In the genomic region with DNA sequence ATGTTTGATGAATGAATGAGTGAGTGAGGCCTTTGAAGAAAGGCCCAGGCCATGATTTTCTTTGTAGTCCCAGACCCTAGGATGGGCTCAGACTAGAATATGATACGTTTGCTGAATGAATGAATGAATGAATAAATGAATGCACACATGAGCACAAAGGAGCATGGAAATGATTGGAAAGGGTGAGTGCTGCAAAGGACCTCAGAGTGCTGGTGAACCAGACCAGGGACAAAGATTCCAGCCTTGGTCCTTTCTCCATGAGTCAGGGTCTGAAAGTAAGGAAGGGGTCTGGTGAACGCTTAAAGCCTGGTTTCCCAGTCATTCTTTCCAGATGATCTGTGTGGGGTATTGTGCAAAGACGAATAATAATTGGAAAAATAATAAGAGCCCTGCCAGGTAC, we compare ENCODE assay signal across 18 cellular contexts. TPM values are rescaled to one million over a fixed set of nuclear protein-coding genes. Genes with fewer than 3 reads are reported as not detected.
DNase-seq lines count a peak whose midpoint lies in the region; ATAC-seq, FAIRE-seq and TF ChIP-seq lines count a peak whose summit lies in the region.
"Had no signal": no experiment of that assay in that cellular context is flagged by ENCODE, and none has a peak within 500 bp of the region (broad histone marks: within the 10 kb centered on the region; RNA-seq: fewer than 3 reads in every experiment).

No MANE protein-coding gene starts in this region.

- H3K27me3 ChIP-seq in BLaER1 treated with 17β-estradiol and CSF1 and Interleukin-3, amounts not matched to agents 10 nM and 100 nM = no peaks in the 10 kb centered on the region
- no peaks in the 10 kb centered on the region for H3K27me3 ChIP-seq in GM12878 (replicated peaks in 1 of 2; ENCODE audit: control insufficient read depth in 2 of 2, insufficient read depth in 2 of 2, low read length in 1 of 2)

- no peak for TF ChIP-seq CTCF in GM12878 (IDR thresholded peaks at IDR 0.05 in 2 of 3, conservative IDR thresholded peaks at IDR 0.05 in 1 of 3; ENCODE audit: control insufficient read depth in 2 of 3, extremely low read depth in 1 of 3, insufficient read depth in 1 of 3, low read depth in 3 of 3, low read length in 3 of 3)

- no peak for TF ChIP-seq EP300 in GM12878 (IDR thresholded peaks at IDR 0.05; ENCODE audit: borderline replicate concordance in 1 of 2, control insufficient read depth in 1 of 2, low read depth in 2 of 2, low read length in 2 of 2)

- 31% methylated on average over 3 of the region's 3 CpGs for WGBS in GM12878 (ENCODE audit: insufficient coverage, insufficient replicate concordance, low lambda C conversion rate, missing lambda C conversion rate)

- TF ChIP-seq POLR2A in GM12878 (IDR thresholded peaks at IDR 0.05; ENCODE audit: low read depth, low read length) = no peak

- H3K4me2 ChIP-seq in BLaER1 treated with 17β-estradiol and CSF1 and Interleukin-3, amounts not matched to agents 10 nM and 100 nM = no peak overlapping the region
- H3K4me2 ChIP-seq in GM12878 (ENCODE audit: control insufficient read depth, insufficient read depth) = no peak overlapping the region
- H3K4me2 ChIP-seq: KMS-11 had no signal

- POLR2A ChIA-PET in GM12878 (lab: Charles Lee) = interaction anchor here (0.6 kb wide), 1 partner anchor 36 kb away, joined by 3 read pairs; no protein-coding TSS in a partner anchor

- H3K4me3 ChIP-seq in BLaER1 treated with 17β-estradiol and CSF1 and Interleukin-3, amounts not matched to agents 10 nM and 100 nM = no peak overlapping the region
- no peak overlapping the region for H3K4me3 ChIP-seq in GM12878
- H3K4me3 ChIP-seq: GM23248, HAP-1 had no signal

- DNase-seq in GM12878 (ENCODE audit: low read depth, low spot score) (no peak), memory B cell (ENCODE audit: low spot score in 2 of 2) (no peak), NCI-H1105 treated with DMSO at 0.1 percent for 48 hours (lab: John Stamatoyannopoulos, UW) (no peak), cerebellar nuclear complex (lab: John Stamatoyannopoulos, UW) (no peak), amniotic stem cell (lab: John Stamatoyannopoulos, UW) (no peak)
- DNase-seq: C1 segment of cervical spinal cord; CD4-positive, alpha-beta T cell; DMS153; DMS79; GDM1; GM23248 had no signal

- intact Hi-C loops in GM12878 (cut with micrococcal nuclease; ENCODE audit: unreplicated experiment) = no loop called here

- H3K36me3 Mint-ChIP-seq in IgD-negative memory B cell = no peaks in the 10 kb centered on the region
- H3K36me3 Mint-ChIP-seq in memory B cell = peaks cover 3% of the 10 kb centered on the region

- in situ Hi-C loops in GM12878 (cut with MboI) = no loop called here

- TF ChIP-seq RAD21 in GM12878 (IDR thresholded peaks at IDR 0.05; ENCODE audit: insufficient read depth, low read depth, low read length) = no peak

- peak overlapping the region in 7 of 11 experiments; percentile 94 to 99 (median 96); a peak in 7 of 22 replicates for H3K27ac ChIP-seq in BLaER1 treated with 17β-estradiol and CSF1 and Interleukin-3, amounts not matched to agents 10 nM and 100 nM
- no peak overlapping the region for H3K27ac ChIP-seq in GM12878 (ENCODE audit: control insufficient read depth, insufficient read depth)
- H3K27ac ChIP-seq: GM23248, KMS-11 had no signal

- peaks cover 6 to 19% (median 6%) of the 10 kb centered on the region in 3 donors for H3K9me3 Mint-ChIP-seq in IgD-negative memory B cell
- peaks cover 14% of the 10 kb centered on the region for H3K9me3 Mint-ChIP-seq in memory B cell

- H3K4me1 ChIP-seq in BLaER1 treated with 17β-estradiol and CSF1 and Interleukin-3, amounts not matched to agents 10 nM and 100 nM = peaks cover 31 to 61% (median 45%) of the 10 kb centered on the region in 10 experiments
- H3K4me1 ChIP-seq in GM12878 (ENCODE audit: control insufficient read depth, insufficient read depth, low read length) = peaks cover 24% of the 10 kb centered on the region
- H3K4me1 ChIP-seq: HAP-1 had no signal

- H3K9ac ChIP-seq in BLaER1 treated with 17β-estradiol and CSF1 and Interleukin-3, amounts not matched to agents 10 nM and 100 nM = no peak overlapping the region
- no peak overlapping the region for H3K9ac ChIP-seq in GM12878 (ENCODE audit: control insufficient read depth, insufficient read depth, low read length)
- H3K9ac ChIP-seq: GM23248, KMS-11 had no signal

- no peak overlapping the region for H2AFZ ChIP-seq in GM12878 (ENCODE audit: control insufficient read depth, low read depth, low read length)
- H2AFZ ChIP-seq: GM23248 had no signal

- peaks cover 23 to 37% (median 30%) of the 10 kb centered on the region in 11 experiments for H3K9me3 ChIP-seq in BLaER1 treated with 17β-estradiol and CSF1 and Interleukin-3, amounts not matched to agents 10 nM and 100 nM (replicated peaks in 1 of 11)
- H3K9me3 ChIP-seq in GM12878 (replicated peaks; ENCODE audit: control insufficient read depth, insufficient read depth, low read length) = peaks cover 2% of the 10 kb centered on the region

- no peaks in the 10 kb centered on the region; the same call in 1 of the 2 replicates for H3K79me2 ChIP-seq in GM12878 (ENCODE audit: control insufficient read depth, insufficient read depth, low read length)

- FAIRE-seq in GM12878 (lab: Jason Lieb, UNC) = no peak
- FAIRE-seq: HTR-8/SVneo had no signal

- no TSS peak for BruUV-seq in GM12878 (replicated peaks; lab: Mats Ljungman, UMichigan)

- no peaks in the 10 kb centered on the region for H4K20me1 ChIP-seq in BLaER1 treated with 17β-estradiol and CSF1 and Interleukin-3, amounts not matched to agents 10 nM and 100 nM
- no peaks in the 10 kb centered on the region for H4K20me1 ChIP-seq in GM12878 (ENCODE audit: control insufficient read depth, insufficient read depth)

- H3K27ac Mint-ChIP-seq in IgD-negative memory B cell (peak overlapping the region in 2 of 3 donors; percentile 16 to 84), memory B cell (peak overlapping the region; percentile 3)
- H3K27ac Mint-ChIP-seq: B cell had no signal

- H3K4me3 Mint-ChIP-seq in IgD-negative memory B cell = no peak overlapping the region
- H3K4me3 Mint-ChIP-seq in memory B cell = no peak overlapping the region
- H3K4me3 Mint-ChIP-seq: B cell; CD4-positive, alpha-beta T cell had no signal

- SMC1A ChIA-PET in GM12878 (lab: Charles Lee; ENCODE audit: uncharacterized antibody, unreplicated experiment) = interaction anchor here (0.6 to 1.2 kb wide), 2 partner anchors 13 to 353 kb away, joined by 3 to 4 read pairs; no protein-coding TSS in a partner anchor

- H3K4me1 Mint-ChIP-seq in IgD-negative memory B cell = peaks cover 10 to 17% (median 15%) of the 10 kb centered on the region in 3 donors
- H3K4me1 Mint-ChIP-seq in memory B cell = peaks cover 18% of the 10 kb centered on the region

- peaks cover 2% of the 10 kb centered on the region for H3K27me3 Mint-ChIP-seq in IgD-negative memory B cell
- no peaks in the 10 kb centered on the region for H3K27me3 Mint-ChIP-seq in memory B cell
- H3K27me3 Mint-ChIP-seq: CD4-positive, alpha-beta T cell had no signal

- CTCF ChIA-PET in GM12878 (lab: Yijun Ruan, JAX) = interaction anchor here (0.9 to 1.2 kb wide), 3 partner anchors 7 to 30 kb away, joined by 3 to 4 read pairs (median 3); no protein-coding TSS in a partner anchor

- ATAC-seq in GM12878 (no peak), memory B cell (ENCODE audit: low read depth) (no peak), GM18858 (IDR thresholded peaks at IDR 0.05; ENCODE audit: unreplicated experiment) (no peak)

- H3K36me3 ChIP-seq in BLaER1 treated with 17β-estradiol and CSF1 and Interleukin-3, amounts not matched to agents 10 nM and 100 nM = no peaks in the 10 kb centered on the region; a peak in 1 of 22 replicates
- no peaks in the 10 kb centered on the region for H3K36me3 ChIP-seq in GM12878 (ENCODE audit: control insufficient read depth in 2 of 2, insufficient read depth in 2 of 2, low read length in 1 of 2)
- H3K36me3 ChIP-seq: HAP-1 had no signal

- RAD21 ChIA-PET in GM12878 (lab: Charles Lee; ENCODE audit: unreplicated experiment) = no interaction called here

RNA-seq across cellular contexts. Expression of a gene that starts 40.0 kb away (rescaled TPM):
- polyA plus RNA-seq in IgD-negative memory B cell (84.4 TPM), GM12878 (2011; rRNA removed) (48.9 and 85.2 TPM in 2 replicates), GM12878 (2014; fragmentation: Illumina TruSeq; extraction: Trizol) (67.3 and 104 TPM in 2 replicates), GM12878 (2014; fragmentation: Nextera tagmentation; extraction: Ambion mirVana) (100 to 1,000 TPM; 105 to 158 TPM), GM12878 (2014; rRNA removed) (99.7 and 112 TPM in 2 replicates), GM12878 (2016; fragmentation: Nextera tagmentation; extraction: Ambion mirVana) (10 to 100 TPM; 88.6 to 97.8 TPM)
- 36.5 and 37.7 TPM in 2 replicates for total RNA-seq in GM12878 (2013; cell fraction: nucleolus; rRNA removed)
- total RNA-seq in GM12878 (2014; rRNA removed) (99.5 and 105 TPM in 2 replicates), GM12878 (2014; rRNA removed; fragmentation: Illumina TruSeq; extraction: Trizol) (75.7 and 81.6 TPM in 2 replicates), GM12878 (2021) (65.3 and 66.3 TPM in 2 replicates)
- 41.9 TPM for polyA plus RNA-seq in GM12878 (2011; ENCODE audit: low read depth)
- 144 and 169 TPM in 2 replicates for polyA plus RNA-seq in GM12878 (2011; cell fraction: cytosol; rRNA removed)
- 63.9 and 64.8 TPM in 2 replicates for polyA plus RNA-seq in GM12878 (2011; cell fraction: nucleus; rRNA removed)
- polyA plus RNA-seq in GM12878 (2012) = 53.4 and 54.2 TPM in 2 replicates
- polyA minus RNA-seq in GM12878 (2011; rRNA and poly(A)+ RNA removed) = 74.5 and 122 TPM in 2 replicates
- polyA minus RNA-seq in GM12878 (2011; cell fraction: cytosol; rRNA and poly(A)+ RNA removed) = 24.2 and 25.2 TPM in 2 replicates
- polyA minus RNA-seq in GM12878 (2011; cell fraction: nucleus; rRNA and poly(A)+ RNA removed) = 24.8 and 35.4 TPM in 2 replicates

RNA-seq across cellular contexts. Expression of a gene that starts 42.4 kb away (rescaled TPM):
- polyA plus RNA-seq in IgD-negative memory B cell = 0.19 TPM
- 183 and 202 TPM in 2 replicates for total RNA-seq in GM12878 (2013; cell fraction: nucleolus; rRNA removed)
- total RNA-seq in GM12878 (2014; rRNA removed) = 23.2 and 26.8 TPM in 2 replicates
- total RNA-seq in GM12878 (2014; rRNA removed; fragmentation: Illumina TruSeq; extraction: Trizol) = 11.1 and 11.4 TPM in 2 replicates
- total RNA-seq in GM12878 (2021) = 24.5 and 29.5 TPM in 2 replicates
- 53.3 TPM for polyA plus RNA-seq in GM12878 (2011; ENCODE audit: low read depth)
- polyA plus RNA-seq in GM12878 (2011; rRNA removed) = 86.0 and 140 TPM in 2 replicates
- polyA plus RNA-seq in GM12878 (2011; cell fraction: cytosol; rRNA removed) = 139 and 149 TPM in 2 replicates
- polyA plus RNA-seq in GM12878 (2011; cell fraction: nucleus; rRNA removed) = 331 and 548 TPM in 2 replicates
- 77.6 and 104 TPM in 2 replicates for polyA plus RNA-seq in GM12878 (2012)
- polyA plus RNA-seq in GM12878 (2014; fragmentation: Illumina TruSeq; extraction: Trizol) = 18.1 and 22.4 TPM in 2 replicates
- 1 to 10 TPM; 2.9 to 4.3 TPM for polyA plus RNA-seq in GM12878 (2014; fragmentation: Nextera tagmentation; extraction: Ambion mirVana)
- 25.6 and 27.2 TPM in 2 replicates for polyA plus RNA-seq in GM12878 (2014; rRNA removed)
- polyA plus RNA-seq in GM12878 (2016; fragmentation: Nextera tagmentation; extraction: Ambion mirVana) = 1 to 10 TPM in 1 of 2 experiments, under 1 TPM in 1; 0.96 to 1.3 TPM
- 232 and 237 TPM in 2 replicates for polyA minus RNA-seq in GM12878 (2011; rRNA and poly(A)+ RNA removed)
- polyA minus RNA-seq in GM12878 (2011; cell fraction: cytosol; rRNA and poly(A)+ RNA removed) = 38.4 and 39.6 TPM in 2 replicates
- polyA minus RNA-seq in GM12878 (2011; cell fraction: nucleus; rRNA and poly(A)+ RNA removed) = 127 and 145 TPM in 2 replicates
